ENCODE assay signal across 10 cellular contexts in genomic region chr1:29113407-29114117, GRCh38.
"Had no signal": no experiment of that assay in that cellular context is flagged by ENCODE, and none has a peak within 500 bp of the region (broad histone marks: within the 10 kb centered on the region; RNA-seq: fewer than 3 reads in every experiment).

No MANE protein-coding gene starts in this region.

- H3K27me3 Mint-ChIP-seq: activated B cell treated with CpG ODN at 0.5 μM for 24 hours had no signal

- H3K4me3 Mint-ChIP-seq: activated B cell treated with CpG ODN at 0.5 μM for 24 hours had no signal

- H3K4me1 Mint-ChIP-seq: activated B cell treated with CpG ODN at 0.5 μM for 24 hours had no signal

- DNase-seq: activated B cell treated with CpG ODN at 0.5 μM for 24 hours; activated CD4-positive, alpha-beta T cell treated with anti-CD3 and anti-CD28 coated beads, Interleukin-2, amount 50 U/mL, for 48 hours; activated naive CD4-positive, alpha-beta T cell; islet precursor cell; midbrain; retina; stimulated activated naive CD4-positive, alpha-beta T cell; trophoblast cell had no signal

- ATAC-seq: esophagus mucosa, left lobe of liver had no signal

- H3K9me3 Mint-ChIP-seq: activated B cell treated with CpG ODN at 0.5 μM for 24 hours had no signal

- H3K27ac Mint-ChIP-seq: activated B cell treated with CpG ODN at 0.5 μM for 24 hours had no signal
